ENCODE assay signal across 8 cellular contexts in the genomic region with DNA sequence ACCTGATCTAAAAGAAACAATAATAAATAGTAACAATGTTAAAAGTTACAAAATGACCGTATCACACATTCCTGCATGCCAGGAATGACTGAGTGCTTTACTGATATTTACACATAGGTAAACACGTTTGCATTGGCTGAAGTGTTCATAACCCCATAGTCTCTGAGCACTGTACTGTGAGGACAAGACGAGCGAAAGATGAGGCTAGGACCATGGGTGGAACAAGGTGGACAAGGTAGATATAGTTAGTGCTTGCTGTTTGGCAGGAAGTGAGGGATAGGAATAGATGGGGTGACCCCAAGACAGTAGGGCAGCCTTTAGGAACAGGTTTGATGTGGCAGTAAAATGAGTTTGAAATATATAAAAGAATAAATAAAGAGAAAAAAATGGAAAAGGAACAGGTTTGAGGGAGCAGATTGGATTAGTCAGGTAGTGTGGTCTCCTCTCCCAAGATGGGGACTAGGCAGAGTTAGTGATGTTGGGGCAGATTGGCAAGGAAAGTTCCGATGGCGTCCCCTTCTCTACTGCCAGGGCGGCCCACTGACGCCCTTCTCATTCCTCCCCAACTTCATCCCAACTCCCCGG.
DNase-seq lines count a peak whose midpoint lies in the region; ATAC-seq and TF ChIP-seq lines count a peak whose summit lies in the region.

No MANE protein-coding gene starts in this region.

- DNase-seq in central memory CD8-positive, alpha-beta T cell (ENCODE audit: low spot score in 2 of 2) = no peak
- DNase-seq in nephron progenitor cell = no peak
- DNase-seq in cerebellar nuclear complex (lab: John Stamatoyannopoulos, UW) = no peak
- no peak for DNase-seq in OCI-M2 (lab: John Stamatoyannopoulos, UW; ENCODE audit: unreplicated experiment)
- DNase-seq in NCI-H1436 treated with DMSO at 0.1 percent for 48 hours (lab: John Stamatoyannopoulos, UW) = no peak

- peak overlapping the region; percentile 89 to 100 (median 96); a peak in 19 of 20 replicates for H3K4me3 ChIP-seq in BLaER1 treated with 17β-estradiol and CSF1 and Interleukin-3, amounts not matched to agents 10 nM and 100 nM
- peak overlapping the region; percentile 100 for H3K4me3 ChIP-seq in HUES6 (ENCODE audit: low read depth, low read length)

- peak overlapping the region; percentile 64 for H3K27ac Mint-ChIP-seq in central memory CD8-positive, alpha-beta T cell (ENCODE audit: low read depth)
- no peak overlapping the region for H3K27ac Mint-ChIP-seq in nephron progenitor cell

- H3K9me3 Mint-ChIP-seq in central memory CD8-positive, alpha-beta T cell = no peaks in the 10 kb centered on the region
- no peaks in the 10 kb centered on the region for H3K9me3 Mint-ChIP-seq in nephron progenitor cell

- no peaks in the 10 kb centered on the region for H3K9me3 ChIP-seq in BLaER1 treated with 17β-estradiol and CSF1 and Interleukin-3, amounts not matched to agents 10 nM and 100 nM (replicated peaks in 1 of 11)
- no peaks in the 10 kb centered on the region for H3K9me3 ChIP-seq in HUES6 (ENCODE audit: control insufficient read depth, insufficient read depth, low read depth, low read length)

- H3K9ac ChIP-seq in BLaER1 treated with 17β-estradiol and CSF1 and Interleukin-3, amounts not matched to agents 10 nM and 100 nM = peak overlapping the region in 7 of 11 experiments; percentile 92 to 98 (median 96); a peak in 13 of 22 replicates
- H3K9ac ChIP-seq in HUES6 (ENCODE audit: low read length) = no peak overlapping the region

- H3K4me1 ChIP-seq in BLaER1 treated with 17β-estradiol and CSF1 and Interleukin-3, amounts not matched to agents 10 nM and 100 nM = peaks cover 39 to 61% (median 48%) of the 10 kb centered on the region in 10 experiments
- peaks cover 14% of the 10 kb centered on the region; the same call in 1 of the 2 replicates for H3K4me1 ChIP-seq in HUES6 (ENCODE audit: control insufficient read depth, insufficient read depth, low read length)

- peak overlapping the region; percentile 48 to 100 (median 81) for H3K4me2 ChIP-seq in BLaER1 treated with 17β-estradiol and CSF1 and Interleukin-3, amounts not matched to agents 10 nM and 100 nM

- no peak for ATAC-seq in central memory CD8-positive, alpha-beta T cell (replicated peaks; ENCODE audit: extremely low read depth, poor library complexity, severe bottlenecking)
- ATAC-seq in GM21619 (IDR thresholded peaks at IDR 0.05; ENCODE audit: unreplicated experiment) = no peak

- H4K20me1 ChIP-seq in BLaER1 treated with 17β-estradiol and CSF1 and Interleukin-3, amounts not matched to agents 10 nM and 100 nM = peaks cover 12 to 44% (median 41%) of the 10 kb centered on the region in 11 experiments; a peak in 21 of 22 replicates

- no peak for TF ChIP-seq CTCF in nephron progenitor cell (IDR thresholded peaks at IDR 0.05)

- peak overlapping the region in 4 of 11 experiments; percentile 91 to 95 (median 94); a peak in 8 of 22 replicates for H3K27ac ChIP-seq in BLaER1 treated with 17β-estradiol and CSF1 and Interleukin-3, amounts not matched to agents 10 nM and 100 nM
- no peak overlapping the region for H3K27ac ChIP-seq in HUES6 (ENCODE audit: low read depth, low read length)

- peaks cover 7% of the 10 kb centered on the region for H3K36me3 Mint-ChIP-seq in central memory CD8-positive, alpha-beta T cell (ENCODE audit: insufficient read depth)
- peaks cover 25% of the 10 kb centered on the region for H3K36me3 Mint-ChIP-seq in nephron progenitor cell (ENCODE audit: low read depth)

- H3K36me3 ChIP-seq in BLaER1 treated with 17β-estradiol and CSF1 and Interleukin-3, amounts not matched to agents 10 nM and 100 nM = peaks cover 26 to 38% (median 36%) of the 10 kb centered on the region in 11 experiments
- H3K36me3 ChIP-seq in HUES6 (ENCODE audit: control insufficient read depth, insufficient read depth, low read length) = peaks cover 33% of the 10 kb centered on the region

- H3K27me3 Mint-ChIP-seq in central memory CD8-positive, alpha-beta T cell = no peaks in the 10 kb centered on the region
- H3K27me3 Mint-ChIP-seq in nephron progenitor cell (ENCODE audit: low read depth, poor library complexity) = peaks cover 19% of the 10 kb centered on the region

- peaks cover 0 to 2% (median 0%) of the 10 kb centered on the region in 11 experiments; a peak in 3 of 22 replicates for H3K27me3 ChIP-seq in BLaER1 treated with 17β-estradiol and CSF1 and Interleukin-3, amounts not matched to agents 10 nM and 100 nM
- peaks cover 3% of the 10 kb centered on the region; the same call in 1 of the 2 replicates for H3K27me3 ChIP-seq in HUES6 (ENCODE audit: control insufficient read depth, insufficient read depth, low read length)

- peaks cover 43% of the 10 kb centered on the region for H3K4me1 Mint-ChIP-seq in central memory CD8-positive, alpha-beta T cell
- peaks cover 37% of the 10 kb centered on the region for H3K4me1 Mint-ChIP-seq in nephron progenitor cell

- H3K4me3 Mint-ChIP-seq in central memory CD8-positive, alpha-beta T cell = peak overlapping the region; percentile 89
- peak overlapping the region; percentile 92 for H3K4me3 Mint-ChIP-seq in nephron progenitor cell
